Comparison of ENCODE assay signal across 10 cellular contexts in the genomic region with DNA sequence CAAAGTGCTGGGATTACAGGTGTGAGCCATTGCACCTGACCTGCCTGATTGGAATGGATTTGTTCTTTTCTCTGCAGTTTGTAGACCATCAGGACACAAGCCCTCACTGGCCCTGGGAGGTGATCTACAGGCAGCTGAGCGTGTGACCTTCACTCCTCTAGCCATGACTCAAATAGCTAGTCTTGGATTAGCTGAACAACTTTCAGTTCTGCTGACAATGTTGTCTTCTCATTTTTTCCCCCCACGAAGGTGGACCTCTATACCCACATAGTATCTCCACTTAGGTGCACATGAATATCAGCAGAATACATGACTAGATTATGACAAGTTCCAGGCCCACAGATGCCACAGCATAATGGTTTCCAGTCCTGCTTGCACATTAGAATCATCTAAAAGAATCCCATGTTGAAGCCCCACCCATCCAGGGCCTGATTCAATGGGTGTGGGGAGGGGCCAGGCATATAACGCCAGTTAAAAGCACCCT. TPM values are rescaled to one million over a fixed set of nuclear protein-coding genes. Genes with fewer than 3 reads are reported as not detected.
DNase-seq lines count a peak whose midpoint lies in the region; ATAC-seq, FAIRE-seq and TF ChIP-seq lines count a peak whose summit lies in the region.
"Had no signal": no experiment of that assay in that cellular context is flagged by ENCODE, and none has a peak within 500 bp of the region (broad histone marks: within the 10 kb centered on the region; RNA-seq: fewer than 3 reads in every experiment).

No MANE protein-coding gene starts in this region.

- no peak overlapping the region for H3K56ac ChIP-seq in H1 (replicated peaks; ENCODE audit: insufficient read length, low read depth, low read length)

- H4K91ac ChIP-seq in H1 (replicated peaks; ENCODE audit: insufficient read length, low read length): peak overlapping the region; percentile 3

- H3K4me3 Mint-ChIP-seq in CD8-positive, alpha-beta T cell: no peak overlapping the region

- H2BK120ac ChIP-seq in H1 (replicated peaks; ENCODE audit: low read depth, low read length): peak overlapping the region; percentile 5

- H3K4me1 ChIP-seq in CD8-positive, alpha-beta T cell (ENCODE audit: insufficient read depth, low read length): peaks cover 59% of the 10 kb centered on the region
- H3K4me1 ChIP-seq in H1 (replicated peaks in 1 of 4; ENCODE audit: control insufficient read depth in 3 of 4, insufficient read depth in 4 of 4, low read length in 3 of 4) (peaks cover 9 to 14% (median 11%) of the 10 kb centered on the region in 4 experiments), breast epithelium (no peaks in the 10 kb centered on the region)
- H3K4me1 ChIP-seq: parathyroid adenoma had no signal

- POLR2A ChIA-PET in CD8-positive, alpha-beta T cell (lab: Charles Lee): no interaction called here
- POLR2A ChIA-PET in H1 (lab: Charles Lee; ENCODE audit: partially characterized antibody): interaction anchor here (0.7 kb wide), 1 partner anchor 9 kb away, joined by 4 read pairs; no protein-coding TSS in a partner anchor

- no peak overlapping the region for H3K27ac ChIP-seq in CD8-positive, alpha-beta T cell (ENCODE audit: low read depth, low read length)
- no peak overlapping the region for H3K27ac ChIP-seq in H1 (ENCODE audit: low read depth, low read length)
- no peak overlapping the region for H3K27ac ChIP-seq in breast epithelium
- H3K27ac ChIP-seq: parathyroid adenoma had no signal

- H2BK12ac ChIP-seq in H1 (ENCODE audit: low read depth, low read length): peak overlapping the region; percentile 29; the same call in 1 of the 2 replicates

- H4K5ac ChIP-seq in H1 (ENCODE audit: insufficient read length, low read depth, low read length): no peak overlapping the region

- H3K4me3 ChIP-seq in CD8-positive, alpha-beta T cell (ENCODE audit: low read depth, low read length): no peak overlapping the region
- H3K4me3 ChIP-seq in H1 (ENCODE audit: extremely low read depth in 1 of 4, insufficient read depth in 2 of 4, low read depth in 3 of 4, low read length in 4 of 4) (no peak overlapping the region), breast epithelium (no peak overlapping the region)

- 85% methylated on average over 3 of the region's 3 CpGs; no CpG with 5 or more reads in 1 of the 2 experiments for WGBS in H1 (ENCODE audit: extremely low coverage in 1 of 2, insufficient coverage in 1 of 2, insufficient read length in 1 of 2, insufficient replicate concordance in 2 of 2, low coverage in 1 of 2, low lambda C conversion rate in 2 of 2, missing lambda C conversion rate in 1 of 2), 2 experiments

- H3K79me1 ChIP-seq in H1 (ENCODE audit: low read depth, low read length): peaks cover 4% of the 10 kb centered on the region; the same call in 1 of the 2 replicates

- FAIRE-seq in H1 (lab: Jason Lieb, UNC): no peak

- H2BK5ac ChIP-seq in H1 (ENCODE audit: low read depth, low read length): no peak overlapping the region

- H3K36me3 ChIP-seq in CD8-positive, alpha-beta T cell (ENCODE audit: insufficient read depth, low read length): no peaks in the 10 kb centered on the region
- H3K36me3 ChIP-seq in H1 (ENCODE audit: control insufficient read depth in 2 of 4, insufficient read depth in 4 of 4, low read length in 3 of 4) (no peaks in the 10 kb centered on the region), breast epithelium (no peaks in the 10 kb centered on the region)

- H3K79me2 ChIP-seq in H1 (ENCODE audit: control insufficient read depth in 1 of 2, insufficient read depth in 2 of 2, low read length in 2 of 2): peaks cover 0 to 73% of the 10 kb centered on the region in 2 experiments; a peak in 2 of 4 replicates
- H3K79me2 ChIP-seq: parathyroid adenoma had no signal

- peaks cover 83% of the 10 kb centered on the region for H3K4me1 Mint-ChIP-seq in CD8-positive, alpha-beta T cell (ENCODE audit: low read depth)

- no peak overlapping the region for H2AFZ ChIP-seq in H1 (ENCODE audit: low read length)
- H2AFZ ChIP-seq: parathyroid adenoma had no signal

- H3K9me3 ChIP-seq in CD8-positive, alpha-beta T cell (ENCODE audit: low read length): no peaks in the 10 kb centered on the region
- H3K9me3 ChIP-seq in H1 (ENCODE audit: insufficient read depth in 2 of 2, low read depth in 1 of 2, low read length in 1 of 2): no peaks in the 10 kb centered on the region
- no peaks in the 10 kb centered on the region for H3K9me3 ChIP-seq in breast epithelium

- no peak overlapping the region for H3K18ac ChIP-seq in H1 (ENCODE audit: extremely low read depth, low read length)

- no peak overlapping the region for H4K8ac ChIP-seq in H1 (ENCODE audit: extremely low read depth, insufficient read depth, low read length)

- intact Hi-C loops in CD8-positive, alpha-beta T cell (cut with DNase I, micrococcal nuclease): no loop called here
- intact Hi-C loops in breast epithelium (cut with DNase I; ENCODE audit: low total_unique reads): loop anchor here (10.0 kb wide), 1 partner anchor 953 kb away; no protein-coding TSS in a partner anchor

- TF ChIP-seq POLR2A in H1 (IDR thresholded peaks at IDR 0.05; ENCODE audit: control extremely low read depth in 1 of 2, low read depth in 2 of 2, low read length in 2 of 2) (no peak), breast epithelium (IDR thresholded peaks at IDR 0.05) (no peak)

- H2AK5ac ChIP-seq in H1 (ENCODE audit: low read depth, low read length): no peak overlapping the region

- no peak overlapping the region for H3K4me2 ChIP-seq in H1 (ENCODE audit: insufficient read depth in 1 of 2, low read depth in 2 of 2, low read length in 2 of 2)

- H2BK20ac ChIP-seq in H1 (ENCODE audit: low read length): no peak overlapping the region

- H3K23me2 ChIP-seq in H1 (ENCODE audit: low read depth, low read length): no peaks in the 10 kb centered on the region; the same call in 1 of the 2 replicates

- no peak for TF ChIP-seq CTCF in CD8-positive, alpha-beta T cell (IDR thresholded peaks at IDR 0.05)
- TF ChIP-seq CTCF in H1 (IDR thresholded peaks at IDR 0.05; ENCODE audit: control extremely low read depth in 1 of 3, insufficient read depth in 1 of 3, low read depth in 1 of 3, low read length in 3 of 3): no peak
- no peak for TF ChIP-seq CTCF in breast epithelium (IDR thresholded peaks at IDR 0.05)

- H2BK15ac ChIP-seq in H1 (ENCODE audit: low read length): no peak overlapping the region; the same call in 1 of the 2 replicates

- TF ChIP-seq RAD21 in H1 (IDR thresholded peaks at IDR 0.05 in 1 of 2, conservative IDR thresholded peaks at IDR 0.05 in 1 of 2; ENCODE audit: low read depth in 2 of 2, low read length in 2 of 2): no peak

- no peak overlapping the region for H3K9ac ChIP-seq in H1 (replicated peaks in 1 of 4; ENCODE audit: extremely low read depth in 1 of 4, low read depth in 3 of 4, low read length in 3 of 4)
- H3K9ac ChIP-seq: parathyroid adenoma had no signal

- no peak overlapping the region for H3K4ac ChIP-seq in H1 (replicated peaks; ENCODE audit: insufficient read length, low read depth, low read length)

- peaks cover 0 to 2% of the 10 kb centered on the region in 2 experiments for H4K20me1 ChIP-seq in H1 (replicated peaks in 1 of 2; ENCODE audit: control insufficient read depth in 1 of 2, insufficient read depth in 2 of 2, low read length in 2 of 2)

- H3K9me3 Mint-ChIP-seq in CD8-positive, alpha-beta T cell: no peaks in the 10 kb centered on the region

- peaks cover 10% of the 10 kb centered on the region for H3K36me3 Mint-ChIP-seq in CD8-positive, alpha-beta T cell

- no peak overlapping the region for H3K14ac ChIP-seq in H1 (ENCODE audit: insufficient read length)

- CTCF ChIA-PET in CD8-positive, alpha-beta T cell (lab: Charles Lee): no interaction called here
- CTCF ChIA-PET in H1 (lab: Charles Lee; ENCODE audit: partially characterized antibody): no interaction called here

- no peaks in the 10 kb centered on the region for H3K27me3 ChIP-seq in CD8-positive, alpha-beta T cell (ENCODE audit: insufficient read depth, low read length)
- H3K27me3 ChIP-seq in H1 (replicated peaks in 1 of 4; ENCODE audit: control insufficient read depth in 3 of 4, extremely low read depth in 1 of 4, insufficient read depth in 3 of 4, low read length in 3 of 4) (no peaks in the 10 kb centered on the region), breast epithelium (no peaks in the 10 kb centered on the region)

- no peak for TF ChIP-seq EP300 in H1 (IDR thresholded peaks at IDR 0.05; ENCODE audit: borderline replicate concordance in 1 of 2, low read depth in 2 of 2, low read length in 2 of 2)

- H3K27ac Mint-ChIP-seq in CD8-positive, alpha-beta T cell: peak overlapping the region; percentile 19

- no peak for DNase-seq in CD8-positive, alpha-beta T cell
- DNase-seq in H1 (ENCODE audit: low read depth in 1 of 2, low spot score in 2 of 2) (no peak), COR-L47 (lab: John Stamatoyannopoulos, UW) (no peak), cerebellar nuclear complex (lab: John Stamatoyannopoulos, UW) (no peak), breast epithelium (ENCODE audit: low spot score in 2 of 2) (no peak), occipital lobe (lab: John Stamatoyannopoulos, UW) (no peak)
- DNase-seq: effector CD4-positive, alpha-beta T cell had no signal

- no peak for ATAC-seq in CD8-positive, alpha-beta T cell
- ATAC-seq in GM19452 (IDR thresholded peaks at IDR 0.05; ENCODE audit: unreplicated experiment): peak; percentile 71
- ATAC-seq in HG03457 (IDR thresholded peaks at IDR 0.05; ENCODE audit: unreplicated experiment): peak; percentile 87

- H3K23ac ChIP-seq in H1 (ENCODE audit: insufficient read length): no peak overlapping the region

- H3K27me3 Mint-ChIP-seq in CD8-positive, alpha-beta T cell (ENCODE audit: low read depth): no peaks in the 10 kb centered on the region

TF ChIP-seq in H1, 55 proteins besides CTCF, POLR2A, EP300 and RAD21 (continues in another document):
- TF ChIP-seq TEAD4 (IDR thresholded peaks at IDR 0.05; ENCODE audit: low read depth, low read length) (no peak), SIN3A (conservative IDR thresholded peaks at IDR 0.05 in 1 of 2, IDR thresholded peaks at IDR 0.05 in 1 of 2; ENCODE audit: low read depth in 1 of 2, low read length in 2 of 2) (no peak)
- TF ChIP-seq, protein P1, sequence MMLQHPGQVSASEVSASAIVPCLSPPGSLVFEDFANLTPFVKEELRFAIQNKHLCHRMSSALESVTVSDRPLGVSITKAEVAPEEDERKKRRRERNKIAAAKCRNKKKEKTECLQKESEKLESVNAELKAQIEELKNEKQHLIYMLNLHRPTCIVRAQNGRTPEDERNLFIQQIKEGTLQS (IDR thresholded peaks at IDR 0.05; ENCODE audit: insufficient read depth, low read depth, low read length): no peak

RNA-seq across cellular contexts. Expression of a gene that starts 36.8 kb away (rescaled TPM):
- 1 to 10 TPM; 8.1 to 8.4 TPM for total RNA-seq in CD8-positive, alpha-beta T cell
- total RNA-seq in H1 (2021; fragmentation: NEBNext Ultra II Directional; extraction: Animal tissue kit (Norgen Biotek cat#: 25700)): 14.0 and 14.4 TPM in 2 replicates
- polyA plus RNA-seq in H1 (2011; rRNA removed): 4.7 and 6.1 TPM in 2 replicates
- 5.6 TPM for polyA plus RNA-seq in H1 (2011; cell fraction: cytosol; rRNA removed)
- 7.2 TPM for polyA plus RNA-seq in H1 (2011; cell fraction: nucleus; rRNA removed)
- 6.1 to 7.0 TPM (median 6.9 TPM) in 4 replicates for polyA plus RNA-seq in H1 (2012, experiment 1 of 2)
- 2.1 TPM for polyA plus RNA-seq in H1 (2012, experiment 2 of 2)
- 6.1 TPM for polyA plus RNA-seq in H1 (2013, experiment 1 of 2)
- polyA plus RNA-seq in H1 (2013, experiment 2 of 2): 6.8 TPM
- 11.3 and 12.4 TPM in 2 replicates for polyA minus RNA-seq in H1 (2011; rRNA and poly(A)+ RNA removed)
- polyA minus RNA-seq in H1 (2011; cell fraction: cytosol; rRNA and poly(A)+ RNA removed): 14.5 TPM
- 23.0 TPM for polyA minus RNA-seq in H1 (2011; cell fraction: nucleus; rRNA and poly(A)+ RNA removed)
- total RNA-seq in breast epithelium (1 to 10 TPM in 2 of 3 donors, under 1 TPM in 1; 0.96 to 3.6 (median 2.8) TPM), occipital lobe (1.6 TPM)
